ENCODE assay signal across 4 cellular contexts in genomic region chr16:20646171-20646570, GRCh38. TPM values are rescaled to one million over a fixed set of nuclear protein-coding genes. Genes with fewer than 3 reads are reported as not detected.
"Had no signal": no experiment of that assay in that cellular context is flagged by ENCODE, and none has a peak within 500 bp of the region (broad histone marks: within the 10 kb centered on the region; RNA-seq: fewer than 3 reads in every experiment).

No MANE protein-coding gene starts in this region.

RNA-seq across cellular contexts. Expression of gene ACSM1, which starts 51.3 kb away (rescaled TPM):
- total RNA-seq: left cardiac atrium, lung microvascular endothelial cell, mesenteric fat pad, myocyte had no signal
